Comparison of ENCODE assay signal across 21 cellular contexts in genomic region chr9:123753011-123753410, GRCh38.
DNase-seq lines count a peak whose midpoint lies in the region; ATAC-seq and TF ChIP-seq lines count a peak whose summit lies in the region.
"Had no signal": no experiment of that assay in that cellular context is flagged by ENCODE, and none has a peak within 500 bp of the region (broad histone marks: within the 10 kb centered on the region; RNA-seq: fewer than 3 reads in every experiment).

No MANE protein-coding gene starts in this region.

- dilution Hi-C loops in IMR-90 (cut with HindIII; ENCODE audit: low sequenced_read_pairs, unreplicated experiment): no loop called here

- BruUV-seq in IMR-90 (replicated peaks; lab: Mats Ljungman, UMichigan): no TSS peak
- BruUV-seq in A673 (replicated peaks; lab: Mats Ljungman, UMichigan): no TSS peak

- H3K14ac ChIP-seq in IMR-90 (replicated peaks; ENCODE audit: low read depth, low read length): no peak overlapping the region

- TF ChIP-seq POLR2A in IMR-90 (IDR thresholded peaks at IDR 0.05; ENCODE audit: low read depth, low read length): no peak

- H3K36me3 Mint-ChIP-seq in nephron (ENCODE audit: low read depth): peaks cover 5% of the 10 kb centered on the region
- H3K36me3 Mint-ChIP-seq in WTC11: no peaks in the 10 kb centered on the region

- TF ChIP-seq RAD21 in IMR-90 (IDR thresholded peaks at IDR 0.05; ENCODE audit: low read length): no peak

- no peak overlapping the region for H3K9ac ChIP-seq in IMR-90 (ENCODE audit: low read depth, low read length)
- H3K9ac ChIP-seq: BLaER1, GM23248 had no signal

- H3K4ac ChIP-seq in IMR-90 (ENCODE audit: low read depth, low read length): no peak overlapping the region

- no peak overlapping the region for H3K4me3 Mint-ChIP-seq in nephron
- H3K4me3 Mint-ChIP-seq in WTC11: no peak overlapping the region
- H3K4me3 Mint-ChIP-seq: CD4-positive, CD25-positive, alpha-beta regulatory T cell; CD8-positive, alpha-beta T cell had no signal

- no peak overlapping the region for H3K18ac ChIP-seq in IMR-90 (ENCODE audit: low read depth, low read length)

- no peak overlapping the region for H3K56ac ChIP-seq in IMR-90 (ENCODE audit: extremely low read depth, insufficient read depth, low read length)

- H3K27ac Mint-ChIP-seq in nephron (peak overlapping the region in 2 of 3 experiments; percentile 10 to 81), WTC11 (no peak overlapping the region)
- H3K27ac Mint-ChIP-seq: CD8-positive, alpha-beta T cell had no signal

- H4K5ac ChIP-seq in IMR-90 (ENCODE audit: low read depth, low read length): no peak overlapping the region

- no peak overlapping the region for H2AK5ac ChIP-seq in IMR-90 (ENCODE audit: low read depth, low read length)

- WGBS in IMR-90 (ENCODE audit: extremely low coverage in 2 of 2, insufficient read length in 1 of 2), 2 experiments: no CpG with 5 or more reads among the region's 1 CpG

- peaks cover 2% of the 10 kb centered on the region; the same call in 1 of the 2 replicates for H3K4me1 ChIP-seq in IMR-90 (ENCODE audit: control insufficient read depth, insufficient read depth, low read length)
- H3K4me1 ChIP-seq in A673 (ENCODE audit: insufficient read depth, low read length, poor library complexity, severe bottlenecking): peaks cover 5% of the 10 kb centered on the region
- H3K4me1 ChIP-seq: A549, Caco-2 had no signal

- no peak overlapping the region for H3K4me3 ChIP-seq in AG04449 (ENCODE audit: low read depth, low read length)
- no peak overlapping the region for H3K4me3 ChIP-seq in BJ (ENCODE audit: low read depth, low read length)
- H3K4me3 ChIP-seq in IMR-90 (ENCODE audit: insufficient read depth, low read depth, low read length): no peak overlapping the region
- H3K4me3 ChIP-seq in A673 (ENCODE audit: low read depth, low read length, poor library complexity, severe bottlenecking): no peak overlapping the region
- H3K4me3 ChIP-seq: A549, BLaER1, GM23248 had no signal

- H4K8ac ChIP-seq in IMR-90 (ENCODE audit: low read depth in 2 of 2, low read length in 2 of 2): no peak overlapping the region

- TF ChIP-seq CTCF in AG04449 (IDR thresholded peaks at IDR 0.05; ENCODE audit: insufficient read depth, low read length, missing control alignments) (no peak), BJ (IDR thresholded peaks at IDR 0.05; ENCODE audit: insufficient read depth, low read depth, low read length) (no peak), IMR-90 (conservative IDR thresholded peaks at IDR 0.05; ENCODE audit: low read depth, low read length) (no peak), nephron (IDR thresholded peaks at IDR 0.05; ENCODE audit: unreplicated experiment in 3 of 3) (no peak), A673 (conservative IDR thresholded peaks at IDR 0.05; ENCODE audit: low read depth, low read length) (no peak), WTC11 (IDR thresholded peaks at IDR 0.05) (no peak)

- no peaks in the 10 kb centered on the region for H3K9me3 Mint-ChIP-seq in nephron
- H3K9me3 Mint-ChIP-seq in WTC11: no peaks in the 10 kb centered on the region
- H3K9me3 Mint-ChIP-seq: CD4-positive, CD25-positive, alpha-beta regulatory T cell; CD8-positive, alpha-beta T cell had no signal

- no peak overlapping the region for H3K4me2 ChIP-seq in IMR-90 (ENCODE audit: low read depth, low read length)
- H3K4me2 ChIP-seq: A549, BLaER1 had no signal

- H3K27ac ChIP-seq in IMR-90 (ENCODE audit: insufficient read depth, low read length) (no peak overlapping the region), A673 (ENCODE audit: low read depth, low read length, poor library complexity, severe bottlenecking) (no peak overlapping the region)
- H3K27ac ChIP-seq: A549, BLaER1, C4-2B, GM23248 had no signal

- DNase-seq in AG04449 (ENCODE audit: low read depth, low spot score): peak; percentile 31
- DNase-seq in BJ (ENCODE audit: low read depth): peak; percentile 40
- DNase-seq in IMR-90: no peak
- DNase-seq in A673 (ENCODE audit: low spot score): no peak
- DNase-seq in WTC11 (ENCODE audit: low spot score): no peak
- no peak for DNase-seq in iPS-NIHi11 (ENCODE audit: low spot score)
- DNase-seq: 8988T; Caco-2; CD4-positive, CD25-positive, alpha-beta regulatory T cell; CD8-positive, alpha-beta T cell; DMS 273 treated with DMSO at 0.1 percent for 48 hours; DMS79; GF-D8; GM23248; H7; HCEC 1CT had no signal

- peaks cover 37% of the 10 kb centered on the region for H3K4me1 Mint-ChIP-seq in nephron
- H3K4me1 Mint-ChIP-seq in WTC11: peaks cover 46% of the 10 kb centered on the region

- no peaks in the 10 kb centered on the region for H3K9me3 ChIP-seq in IMR-90 (ENCODE audit: control insufficient read depth, insufficient read depth, low read length)
- no peaks in the 10 kb centered on the region for H3K9me3 ChIP-seq in A673 (ENCODE audit: low read depth, low read length, poor library complexity, severe bottlenecking)
- H3K9me3 ChIP-seq: A549, BLaER1 had no signal

- H2BK15ac ChIP-seq in IMR-90 (ENCODE audit: low read depth, low read length): no peak overlapping the region

- no peak overlapping the region for H2BK120ac ChIP-seq in IMR-90 (ENCODE audit: low read depth, low read length)

- no peaks in the 10 kb centered on the region for H4K20me1 ChIP-seq in IMR-90 (ENCODE audit: insufficient read depth, low read length)
- H4K20me1 ChIP-seq: BLaER1 had no signal

- no peaks in the 10 kb centered on the region for H3K36me3 ChIP-seq in BJ (ENCODE audit: control insufficient read depth, insufficient read depth, low read length)
- H3K36me3 ChIP-seq in IMR-90 (ENCODE audit: control insufficient read depth, insufficient read depth, low read length): 0 out of 2 replicates have a peak, but pooled peaks cover 1% of the 10 kb centered on the region
- H3K36me3 ChIP-seq in A673 (ENCODE audit: insufficient read depth, low read length, poor library complexity, severe bottlenecking): no peaks in the 10 kb centered on the region

- H3K9me1 ChIP-seq in IMR-90 (ENCODE audit: insufficient read depth, low read length): peaks cover 7% of the 10 kb centered on the region; the same call in 1 of the 2 replicates

- in situ Hi-C loops in IMR-90 (cut with MboI; ENCODE audit: low sequenced_read_pairs): no loop called here

- H2AK9ac ChIP-seq in IMR-90 (replicated peaks; ENCODE audit: low read depth, low read length, poor library complexity): no peak overlapping the region

- H2AFZ ChIP-seq in IMR-90 (replicated peaks; ENCODE audit: low read length, poor library complexity): no peak overlapping the region
- H2AFZ ChIP-seq: GM23248 had no signal

- POLR2A ChIA-PET in AG04449 (lab: Yijun Ruan, JAX): no interaction called here
- POLR2A ChIA-PET in BJ (lab: Charles Lee): no interaction called here
- POLR2A ChIA-PET in IMR-90 (lab: Charles Lee; ENCODE audit: unreplicated experiment): no interaction called here
- POLR2A ChIA-PET in A673 (lab: Charles Lee; ENCODE audit: low non-redundant PET): no interaction called here
- POLR2A ChIA-PET in WTC11 (lab: Charles Lee): no interaction called here

- H3K27me3 Mint-ChIP-seq in nephron (ENCODE audit: low read depth) (no peaks in the 10 kb centered on the region), WTC11 (ENCODE audit: low read depth) (no peaks in the 10 kb centered on the region)
- H3K27me3 Mint-ChIP-seq: CD4-positive, CD25-positive, alpha-beta regulatory T cell had no signal

- CTCF ChIA-PET in AG04449 (lab: Yijun Ruan, JAX) (interaction anchor here (2.3 kb wide), 1 partner anchor 288 kb away, joined by 6 read pairs; no protein-coding TSS in a partner anchor), BJ (lab: Yijun Ruan, JAX) (no interaction called here), IMR-90 (lab: Yijun Ruan, JAX) (interaction anchor here (1.4 kb wide), 1 partner anchor 9 kb away, joined by 4 read pairs; no protein-coding TSS in a partner anchor), A673 (lab: Charles Lee) (interaction anchor here (0.6 kb wide), 1 partner anchor 187 kb away, joined by 3 read pairs; no protein-coding TSS in a partner anchor), WTC11 (lab: Charles Lee) (interaction anchor here (0.9 kb wide), 1 partner anchor 9 kb away, joined by 3 read pairs; no protein-coding TSS in a partner anchor)

- no peaks in the 10 kb centered on the region for H3K27me3 ChIP-seq in BJ (ENCODE audit: control insufficient read depth, insufficient read depth, low read length)
- no peaks in the 10 kb centered on the region for H3K27me3 ChIP-seq in IMR-90 (ENCODE audit: control insufficient read depth, insufficient read depth, low read length)
- no peaks in the 10 kb centered on the region for H3K27me3 ChIP-seq in A673 (replicated peaks; ENCODE audit: insufficient read depth, low read depth, low read length, poor library complexity)
- H3K27me3 ChIP-seq: BLaER1 had no signal

- H3K23ac ChIP-seq in IMR-90 (ENCODE audit: low read depth, low read length): no peak overlapping the region

- ATAC-seq in IMR-90 (ENCODE audit: low read depth): peak; percentile 37; the same call in 1 of the 2 replicates
- no peak for ATAC-seq in WTC11
- no peak for ATAC-seq in GM21825 (IDR thresholded peaks at IDR 0.05; ENCODE audit: unreplicated experiment)
- ATAC-seq: A549; CD8-positive, alpha-beta T cell had no signal

- H4K91ac ChIP-seq in IMR-90 (ENCODE audit: insufficient read depth, low read depth, low read length): no peak overlapping the region

- H2BK5ac ChIP-seq in IMR-90 (ENCODE audit: low read depth, low read length, poor library complexity, severe bottlenecking): no peak overlapping the region

- intact Hi-C loops in IMR-90 (cut with micrococcal nuclease) (no loop called here), A673 (cut with micrococcal nuclease; ENCODE audit: unreplicated experiment) (no loop called here)

- H2BK20ac ChIP-seq in IMR-90 (ENCODE audit: low read depth, low read length): no peak overlapping the region

- H3K79me1 ChIP-seq in IMR-90 (ENCODE audit: low read depth in 1 of 2, low read length in 2 of 2): no peaks in the 10 kb centered on the region; a peak in 1 of 4 replicates

TF ChIP-seq in IMR-90, 13 proteins besides CTCF, POLR2A, EP300 and RAD21 (continues in another document):
- TF ChIP-seq NFE2L2 (IDR thresholded peaks at IDR 0.05; ENCODE audit: low read depth, low read length) (no peak), BHLHE40 (IDR thresholded peaks at IDR 0.05; ENCODE audit: low read depth, low read length) (no peak), CEBPB (IDR thresholded peaks at IDR 0.05; ENCODE audit: low read depth, low read length) (no peak), RCOR1 (IDR thresholded peaks at IDR 0.05; ENCODE audit: insufficient replicate concordance, low read length) (no peak)

TF ChIP-seq in WTC11, 78 proteins besides CTCF, POLR2A, EP300 and RAD21 (continues in another document):
- TF ChIP-seq, protein P1, sequence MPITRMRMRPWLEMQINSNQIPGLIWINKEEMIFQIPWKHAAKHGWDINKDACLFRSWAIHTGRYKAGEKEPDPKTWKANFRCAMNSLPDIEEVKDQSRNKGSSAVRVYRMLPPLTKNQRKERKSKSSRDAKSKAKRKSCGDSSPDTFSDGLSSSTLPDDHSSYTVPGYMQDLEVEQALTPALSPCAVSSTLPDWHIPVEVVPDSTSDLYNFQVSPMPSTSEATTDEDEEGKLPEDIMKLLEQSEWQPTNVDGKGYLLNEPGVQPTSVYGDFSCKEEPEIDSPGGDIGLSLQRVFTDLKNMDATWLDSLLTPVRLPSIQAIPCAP (CRISPR knock-in tag; IDR thresholded peaks at IDR 0.05): no peak

Comparison
In these comparisons a context has a peak if more than half of its experiments do, and no peak if none do; other contexts are left out.
1. DNase-seq: peak in AG04449 (single experiment) and BJ (single experiment); none in IMR-90 (single experiment), A673 (single experiment), WTC11 (single experiment) and iPS-NIHi11 (single experiment).